ENCODE assay signal across 30 cellular contexts in genomic region chr7:95901006-95901405, GRCh38.
A peak's percentile ranks its signal among the peaks of the same experiment; 100 is the strongest.
DNase-seq lines count a peak whose midpoint lies in the region; ATAC-seq and TF ChIP-seq lines count a peak whose summit lies in the region.
"Had no signal": no experiment of that assay in that cellular context is flagged by ENCODE, and none has a peak within 500 bp of the region (broad histone marks: within the 10 kb centered on the region; RNA-seq: fewer than 3 reads in every experiment).

No MANE protein-coding gene starts in this region.

- H4K20me1 ChIP-seq in SK-N-SH (ENCODE audit: insufficient read depth): no peaks in the 10 kb centered on the region

- 0% methylated on average over 1 of the region's 1 CpG for WGBS in SK-N-SH (ENCODE audit: low lambda C conversion rate)
- 14% methylated on average over 1 of the region's 1 CpG for WGBS in prostate gland

- H3K27ac ChIP-seq in SK-N-SH (ENCODE audit: low read depth in 2 of 2, low read length in 1 of 2): peak overlapping the region in 1 of 2 experiments; percentile 81; a peak in 2 of 4 replicates
- no peak overlapping the region for H3K27ac ChIP-seq in prostate gland
- H3K27ac ChIP-seq: PC-9, RWPE1 had no signal

- ATAC-seq in HG03159 (IDR thresholded peaks at IDR 0.05; ENCODE audit: unreplicated experiment): no peak

- peak in 1 of 2 experiments; percentile 56; a peak in 1 of 4 replicates for TF ChIP-seq EP300 in SK-N-SH (IDR thresholded peaks at IDR 0.05; ENCODE audit: borderline replicate concordance in 1 of 2, low read depth in 1 of 2, low read length in 1 of 2)

- intact Hi-C loops in prostate gland (cut with DNase I): no loop called here

- no peak overlapping the region for H3K4me3 Mint-ChIP-seq in activated naive CD4-positive, alpha-beta T cell treated with anti-CD3 and anti-CD28 coated beads, Interleukin-2, amount 10 ng/mL, durations not matched to agents 7 days and 5 days
- H3K4me3 Mint-ChIP-seq: CD4-positive, CD25-positive, alpha-beta regulatory T cell; HFFc6; T-helper 1 cell treated with Interleukin-12 subunit alpha and Interleukin-12 subunit beta and Interleukin-4 antibody, amounts not matched to agents 30 μg/mL and 1 μg/mL, for 36 hours had no signal

- no peak overlapping the region for H2AFZ ChIP-seq in SK-N-SH (ENCODE audit: low read depth)
- H2AFZ ChIP-seq: PC-9 had no signal

- no peak for TF ChIP-seq POLR2A in prostate gland (IDR thresholded peaks at IDR 0.05)

- TF ChIP-seq RAD21 in SK-N-SH (IDR thresholded peaks at IDR 0.05; ENCODE audit: low read length): no peak

- H3K4me1 ChIP-seq in SK-N-SH (ENCODE audit: control insufficient read depth in 1 of 2, insufficient read depth in 2 of 2, low read depth in 1 of 2, low read length in 1 of 2) (peaks cover 0 to 15% of the 10 kb centered on the region in 2 experiments; a peak in 3 of 4 replicates), prostate gland (replicated peaks) (no peaks in the 10 kb centered on the region)

- no peaks in the 10 kb centered on the region for H3K79me2 ChIP-seq in SK-N-SH (ENCODE audit: insufficient read depth)

- H3K27me3 Mint-ChIP-seq in activated naive CD4-positive, alpha-beta T cell treated with anti-CD3 and anti-CD28 coated beads, Interleukin-2, amount 10 ng/mL, durations not matched to agents 7 days and 5 days: no peaks in the 10 kb centered on the region

- no peaks in the 10 kb centered on the region for H3K4me1 Mint-ChIP-seq in activated naive CD4-positive, alpha-beta T cell treated with anti-CD3 and anti-CD28 coated beads, Interleukin-2, amount 10 ng/mL, durations not matched to agents 7 days and 5 days
- H3K4me1 Mint-ChIP-seq: CD4-positive, CD25-positive, alpha-beta regulatory T cell had no signal

- H3K9ac ChIP-seq in SK-N-SH: no peak overlapping the region

- H3K9me2 ChIP-seq in SK-N-SH: no peaks in the 10 kb centered on the region

- no peaks in the 10 kb centered on the region for H3K36me3 Mint-ChIP-seq in activated naive CD4-positive, alpha-beta T cell treated with anti-CD3 and anti-CD28 coated beads, Interleukin-2, amount 10 ng/mL, durations not matched to agents 7 days and 5 days
- H3K36me3 Mint-ChIP-seq: CD4-positive, CD25-positive, alpha-beta regulatory T cell had no signal

- DNase-seq in NCI-H146 (lab: John Stamatoyannopoulos, UW) (peak; percentile 31), NCI-H146 treated with DMSO at 0.1 percent for 48 hours (lab: John Stamatoyannopoulos, UW; ENCODE audit: unreplicated experiment) (no peak), NCI-H69 (lab: John Stamatoyannopoulos, UW) (peak; percentile 27), SK-N-SH (peak; percentile 65), prostate gland (ENCODE audit: low spot score) (peak; percentile 33), NCI-H2107 treated with DMSO at 0.1 percent for 48 hours (lab: John Stamatoyannopoulos, UW; ENCODE audit: unreplicated experiment) (no peak)
- no peak for DNase-seq in activated naive CD4-positive, alpha-beta T cell treated with anti-CD3 and anti-CD28 coated beads, Interleukin-2, amount 10 ng/mL, durations not matched to agents 7 days and 5 days
- DNase-seq: 8988T; ACHN; CD4-positive, CD25-positive, alpha-beta regulatory T cell; DMS53; GDM1; GOT3; HFFc6; IMR-90; KG1; MG63; NCI-H187 treated with DMSO at 0.1 percent for 48 hours; NCI-H2107; NCI-H2227 treated with DMSO at 0.1 percent for 48 hours; NCI-H510A treated with DMSO at 0.1 percent for 48 hours; NCI-H748 treated with DMSO at 0.1 percent for 48 hours; NK-92 treated with Interleukin-12 subunit alpha and Interleukin-12 subunit beta, amount 100 ng/mL, for 24 hours; PC-9; SHP77; SW 1271 had no signal

- no peak overlapping the region for H3K4me3 ChIP-seq in SK-N-SH (ENCODE audit: low read depth in 2 of 2, low read length in 1 of 2)
- H3K4me3 ChIP-seq in prostate gland: no peak overlapping the region
- H3K4me3 ChIP-seq: HAP-1, MG63, PC-9 had no signal

- no peaks in the 10 kb centered on the region for H3F3A ChIP-seq in SK-N-SH (replicated peaks; ENCODE audit: insufficient read depth)

- no peak overlapping the region for H3K4me2 ChIP-seq in SK-N-SH
- H3K4me2 ChIP-seq: PC-9 had no signal

- H3K27me3 ChIP-seq in SK-N-SH (ENCODE audit: insufficient read depth) (no peaks in the 10 kb centered on the region), prostate gland (replicated peaks; ENCODE audit: insufficient read depth) (no peaks in the 10 kb centered on the region)
- H3K27me3 ChIP-seq: MG63 had no signal

- H3K9me3 ChIP-seq in SK-N-SH: no peaks in the 10 kb centered on the region
- H3K9me3 ChIP-seq in prostate gland: no peaks in the 10 kb centered on the region
- H3K9me3 ChIP-seq: HAP-1, MG63 had no signal

- POLR2A ChIA-PET in SK-N-SH (lab: Yijun Ruan, JAX): no interaction called here

- H3K36me3 ChIP-seq in SK-N-SH (replicated peaks in 1 of 2; ENCODE audit: control insufficient read depth in 1 of 2, insufficient read depth in 2 of 2, low read length in 1 of 2): no peaks in the 10 kb centered on the region
- H3K36me3 ChIP-seq in prostate gland: no peaks in the 10 kb centered on the region
- H3K36me3 ChIP-seq: HAP-1, MG63 had no signal

- H3K9me3 Mint-ChIP-seq in activated naive CD4-positive, alpha-beta T cell treated with anti-CD3 and anti-CD28 coated beads, Interleukin-2, amount 10 ng/mL, durations not matched to agents 7 days and 5 days: no peaks in the 10 kb centered on the region
- H3K9me3 Mint-ChIP-seq: T-helper 1 cell treated with Interleukin-12 subunit alpha and Interleukin-12 subunit beta and Interleukin-4 antibody, amounts not matched to agents 30 μg/mL and 1 μg/mL, for 36 hours had no signal

- no peak for TF ChIP-seq CTCF in SK-N-SH (IDR thresholded peaks at IDR 0.05)
- no peak for TF ChIP-seq CTCF in prostate gland (IDR thresholded peaks at IDR 0.05)

- no peak overlapping the region for H3K27ac Mint-ChIP-seq in activated naive CD4-positive, alpha-beta T cell treated with anti-CD3 and anti-CD28 coated beads, Interleukin-2, amount 10 ng/mL, durations not matched to agents 7 days and 5 days
- H3K27ac Mint-ChIP-seq: CD4-positive, CD25-positive, alpha-beta regulatory T cell; HFFc6; T-helper 1 cell treated with Interleukin-12 subunit alpha and Interleukin-12 subunit beta and Interleukin-4 antibody, amounts not matched to agents 30 μg/mL and 1 μg/mL, for 36 hours had no signal

- CTCF ChIA-PET in SK-N-SH (lab: Yijun Ruan, JAX): interaction anchor here (1.0 to 15.4 kb wide), 4 partner anchors 15 to 176 kb away, joined by 3 to 191 read pairs (median 4); no protein-coding TSS in a partner anchor
- CTCF ChIA-PET in activated naive CD4-positive, alpha-beta T cell treated with anti-CD3 and anti-CD28 coated beads, Interleukin-2, amount 10 ng/mL, durations not matched to agents 7 days and 5 days (lab: Charles Lee): no interaction called here

TF ChIP-seq in SK-N-SH, 30 proteins besides CTCF, POLR2A, EP300 and RAD21:
- TF ChIP-seq GATA2 (CRISPR knock-in tag; IDR thresholded peaks at IDR 0.05) (peak; percentile 91), GABPA (IDR thresholded peaks at IDR 0.05; ENCODE audit: low read depth) (no peak), MXI1 (IDR thresholded peaks at IDR 0.05; ENCODE audit: low read depth, low read length) (0 out of 2 replicates have a peak, but pooled peaks have one; percentile 24), RCOR1 (IDR thresholded peaks at IDR 0.05; ENCODE audit: low read length) (peak; percentile 32; the same call in 1 of the 2 replicates)

Comparison
In these comparisons a context has a peak if more than half of its experiments do, and no peak if none do; other contexts are left out.
1. DNase-seq: peak in NCI-H146 (single experiment), NCI-H69 (single experiment), SK-N-SH (single experiment) and prostate gland (single experiment); none in NCI-H146 treated with DMSO at 0.1 percent for 48 hours (single experiment), activated naive CD4-positive, alpha-beta T cell treated with anti-CD3 and anti-CD28 coated beads, Interleukin-2, amount 10 ng/mL, durations not matched to agents 7 days and 5 days (single experiment) and NCI-H2107 treated with DMSO at 0.1 percent for 48 hours (single experiment).